ENCODE assay signal across 12 cellular contexts in genomic region chr2:213187833-213188532, GRCh38. TPM values are rescaled to one million over a fixed set of nuclear protein-coding genes. Genes with fewer than 3 reads are reported as not detected.
A peak's percentile ranks its signal among the peaks of the same experiment; 100 is the strongest.
DNase-seq lines count a peak whose midpoint lies in the region; ATAC-seq and TF ChIP-seq lines count a peak whose summit lies in the region.
"Had no signal": no experiment of that assay in that cellular context is flagged by ENCODE, and none has a peak within 500 bp of the region (broad histone marks: within the 10 kb centered on the region; RNA-seq: fewer than 3 reads in every experiment).

No MANE protein-coding gene starts in this region.

- in situ Hi-C loops in astrocyte of the spinal cord (cut with HindIII; ENCODE audit: low sequenced_read_pairs) = no loop called here

- no peak overlapping the region for H3K4me3 ChIP-seq in astrocyte of the spinal cord (ENCODE audit: low read depth, low read length)
- H3K4me3 ChIP-seq: GM12878 had no signal

- ATAC-seq in GM21515 (IDR thresholded peaks at IDR 0.05; ENCODE audit: unreplicated experiment) = no peak
- ATAC-seq in GM18858 (IDR thresholded peaks at IDR 0.05; ENCODE audit: unreplicated experiment) = no peak
- ATAC-seq: GM12878 had no signal

- TF ChIP-seq CTCF in astrocyte of the spinal cord (IDR thresholded peaks at IDR 0.05; ENCODE audit: low read depth, low read length) = no peak

- DNase-seq in A172 (ENCODE audit: low spot score) = peak; percentile 82
- DNase-seq in HK-2 (ENCODE audit: unreplicated experiment) = peak; percentile 59
- DNase-seq in astrocyte of the spinal cord (ENCODE audit: low read depth, low spot score) = peak; percentile 66
- peak; percentile 92 for DNase-seq in islet precursor cell
- DNase-seq in hypothalamus (lab: John Stamatoyannopoulos, UW) = no peak
- no peak for DNase-seq in NCI-H2227 (lab: John Stamatoyannopoulos, UW; ENCODE audit: unreplicated experiment)
- DNase-seq: activated T-cell treated with anti-CD3 and anti-CD28 coated beads, Interleukin-2, amount 50 U/mL, for 48 hours; AML-193; NCI-H446 treated with DMSO at 0.1 percent for 48 hours had no signal

RNA-seq across cellular contexts. Expression of gene IKZF2, which starts 36.6 kb away (rescaled TPM):
- 1.5 and 1.8 TPM in 2 replicates for total RNA-seq in A172 (2014; rRNA removed; shearing (Covaris generic))

Comparison
In these comparisons a context has a peak if more than half of its experiments do, and no peak if none do; other contexts are left out.
1. DNase-seq: peak in A172 (single experiment), HK-2 (single experiment), astrocyte of the spinal cord (single experiment) and islet precursor cell (single experiment); none in hypothalamus (0 of 51) and NCI-H2227 (single experiment).